In genomic region chr19:38218204-38218603, GRCh38 we compare ENCODE assay signal across 2 cellular contexts.
A peak's percentile ranks its signal among the peaks of the same experiment; 100 is the strongest.
TF ChIP-seq lines count a peak whose summit lies in the region.

No MANE protein-coding gene starts in this region.

TF ChIP-seq in HepG2, 621 proteins besides CTCF, POLR2A, EP300 and RAD21:
- TF ChIP-seq ZNF629 (CRISPR knock-in tag; conservative IDR thresholded peaks at IDR 0.05) (peak; percentile 91), ZNF253 (CRISPR knock-in tag; IDR thresholded peaks at IDR 0.05; ENCODE audit: borderline replicate concordance) (no peak)

TF ChIP-seq in H1, 55 proteins besides CTCF, POLR2A, EP300 and RAD21:
- TF ChIP-seq NANOG (IDR thresholded peaks at IDR 0.05; ENCODE audit: insufficient read depth, low read depth, low read length, poor library complexity, severe bottlenecking) (no peak), TCF12 (IDR thresholded peaks at IDR 0.05; ENCODE audit: low read depth, low read length) (no peak), KDM1A (IDR thresholded peaks at IDR 0.05; ENCODE audit: borderline replicate concordance, low read length) (peak; percentile 91), YY1 (IDR thresholded peaks at IDR 0.05; ENCODE audit: low read depth, low read length) (no peak), KDM5A (IDR thresholded peaks at IDR 0.05; ENCODE audit: low read length) (no peak)
